Comparison of ENCODE assay signal across 29 cellular contexts in genomic region chr5:38765461-38765861, GRCh38.
A peak's percentile ranks its signal among the peaks of the same experiment; 100 is the strongest.
DNase-seq lines count a peak whose midpoint lies in the region; ATAC-seq, FAIRE-seq and TF ChIP-seq lines count a peak whose summit lies in the region.
"Had no signal": no experiment of that assay in that cellular context is flagged by ENCODE, and none has a peak within 500 bp of the region (broad histone marks: within the 10 kb centered on the region; RNA-seq: fewer than 3 reads in every experiment).

No MANE protein-coding gene starts in this region.

- H3K36me3 ChIP-seq in liver (ENCODE audit: control insufficient read depth in 4 of 4, insufficient read depth in 3 of 4, low read depth in 1 of 4, low read length in 3 of 4) (no peaks in the 10 kb centered on the region), HepG2 (replicated peaks in 1 of 2; ENCODE audit: control insufficient read depth in 1 of 2, insufficient read depth in 2 of 2, low read length in 2 of 2) (no peaks in the 10 kb centered on the region)
- H3K36me3 ChIP-seq: HAP-1, MG63, neural progenitor cell had no signal

- CTCF ChIA-PET in HepG2 (lab: Yijun Ruan, JAX; ENCODE audit: low intra/inter-chr PET ratio, low total read pairs) = no interaction called here

- no peak overlapping the region for H3K4me3 ChIP-seq in liver (ENCODE audit: low read depth in 1 of 3, low read length in 3 of 3)
- no peak overlapping the region for H3K4me3 ChIP-seq in HepG2 (replicated peaks in 1 of 3; ENCODE audit: insufficient read depth in 1 of 3, low read depth in 2 of 3, low read length in 3 of 3)
- H3K4me3 ChIP-seq in fibroblast of the aortic adventitia (ENCODE audit: low read depth, low read length) = no peak overlapping the region
- H3K4me3 ChIP-seq: HAP-1, MG63, mucosa of descending colon, neural progenitor cell, testis had no signal

- 75% methylated on average over 3 of the region's 3 CpGs for WGBS in liver
- 24% methylated on average over 3 of the region's 3 CpGs for WGBS in HepG2 (ENCODE audit: low lambda C conversion rate)

- H3K27ac ChIP-seq in liver (ENCODE audit: low read depth in 1 of 2, low read length in 2 of 2) = no peak overlapping the region
- H3K27ac ChIP-seq in HepG2 (ENCODE audit: extremely low read length, insufficient read depth, low read length) = no peak overlapping the region
- no peak overlapping the region for H3K27ac ChIP-seq in caudate nucleus (ENCODE audit: low read depth, low read length)
- H3K27ac ChIP-seq: C4-2B, neural progenitor cell, testis had no signal

- DNase-seq in HepG2 (ENCODE audit: low spot score) (no peak), amniotic epithelial cell (ENCODE audit: low read depth) (peak; percentile 87), fibroblast of the aortic adventitia (ENCODE audit: low read depth) (peak; percentile 77), NCI-H526 treated with DMSO at 0.1 percent for 48 hours (lab: John Stamatoyannopoulos, UW) (no peak), caudate nucleus (lab: John Stamatoyannopoulos, UW) (no peak), middle frontal gyrus (ENCODE audit: extremely low spot score, low spot score) (no peak)
- no peak for DNase-seq in activated T-helper 2 cell treated with anti-CD3 and anti-CD28 coated beads, Interferon-gamma antibody, Interleukin-2, Interleukin-4, amounts not matched to agents 10 μg/mL and 5 μg/mL and 100 μg/mL, durations not matched to agents 14 hours and 24 hours and 36 hours (ENCODE audit: low spot score)
- DNase-seq: activated CD4-positive, alpha-beta T cell treated with anti-CD3 and anti-CD28 coated beads for 48 hours; activated naive CD4-positive, alpha-beta T cell; activated T-cell treated with anti-CD3 and anti-CD28 coated beads, Interleukin-2, amount 50 U/mL, for 4 hours; amniotic stem cell; central memory CD4-positive, alpha-beta T cell; foreskin melanocyte; mucosa of descending colon; NCI-H2081 treated with DMSO at 0.1 percent for 48 hours; NCI-H446; SIG-M5; stimulated activated naive CD4-positive, alpha-beta T cell treated with Interleukin-2 at 50 U/mL for 16 hours; testis had no signal

- no peak overlapping the region for H2AFZ ChIP-seq in HepG2 (ENCODE audit: low read length)
- H2AFZ ChIP-seq: neural progenitor cell had no signal

- BruUV-seq in HepG2 (replicated peaks; lab: Mats Ljungman, UMichigan) = no TSS peak

- ATAC-seq in HepG2 = no peak
- ATAC-seq: activated T-cell treated with anti-CD3 and anti-CD28 coated beads, Interleukin-2, amount 50 U/mL, for 4 hours; mucosa of descending colon; sciatic nerve had no signal

- intact Hi-C loops in HepG2 (cut with micrococcal nuclease; ENCODE audit: unreplicated experiment) = no loop called here
- intact Hi-C loops in activated T-helper 2 cell treated with anti-CD3 and anti-CD28 coated beads, Interferon-gamma antibody, Interleukin-2, Interleukin-4, amounts not matched to agents 10 μg/mL and 5 μg/mL and 100 μg/mL, durations not matched to agents 14 hours and 24 hours and 36 hours (cut with micrococcal nuclease) = no loop called here

- H3K4me2 ChIP-seq in HepG2 (ENCODE audit: low read depth, low read length) = no peak overlapping the region
- H3K4me2 ChIP-seq: neural progenitor cell had no signal

- POLR2A ChIA-PET in HepG2 (lab: Yijun Ruan, JAX) = no interaction called here

- H3K9me3 ChIP-seq in liver (ENCODE audit: control insufficient read depth in 4 of 4, low read length in 3 of 4) (peaks cover 2 to 11% (median 7%) of the 10 kb centered on the region in 4 donors), HepG2 (ENCODE audit: low read length) (peaks cover 9% of the 10 kb centered on the region)
- H3K9me3 ChIP-seq: HAP-1, testis had no signal

- H3K27ac Mint-ChIP-seq in activated T-helper 2 cell treated with anti-CD3 and anti-CD28 coated beads, Interferon-gamma antibody, Interleukin-2, Interleukin-4, amounts not matched to agents 10 μg/mL and 5 μg/mL and 100 μg/mL, durations not matched to agents 14 hours and 24 hours and 36 hours = no peak overlapping the region
- H3K27ac Mint-ChIP-seq: neural progenitor cell; progenitor cell of endocrine pancreas; T-helper 1 cell treated with Interleukin-12 subunit alpha and Interleukin-12 subunit beta and Interleukin-4 antibody, amounts not matched to agents 30 μg/mL and 1 μg/mL, for 36 hours had no signal

- no peaks in the 10 kb centered on the region for H3K79me2 ChIP-seq in HepG2 (ENCODE audit: insufficient read depth, low read length)

- peaks cover 0 to 2% (median 0%) of the 10 kb centered on the region in 4 donors for H3K27me3 ChIP-seq in liver (ENCODE audit: control insufficient read depth in 4 of 4, insufficient read depth in 4 of 4, low read length in 3 of 4)
- peaks cover 0 to 5% of the 10 kb centered on the region in 2 experiments; a peak in 2 of 5 replicates for H3K27me3 ChIP-seq in HepG2 (ENCODE audit: control insufficient read depth in 1 of 2, insufficient read depth in 2 of 2, low read length in 2 of 2)
- H3K27me3 ChIP-seq: MG63, neural progenitor cell, testis had no signal

- peaks cover 9% of the 10 kb centered on the region for H3K9me3 Mint-ChIP-seq in activated T-helper 2 cell treated with anti-CD3 and anti-CD28 coated beads, Interferon-gamma antibody, Interleukin-2, Interleukin-4, amounts not matched to agents 10 μg/mL and 5 μg/mL and 100 μg/mL, durations not matched to agents 14 hours and 24 hours and 36 hours

- no peak overlapping the region for H3K9ac ChIP-seq in liver (ENCODE audit: low read depth in 1 of 2, low read length in 2 of 2)
- H3K9ac ChIP-seq in HepG2 (ENCODE audit: insufficient read depth, low read depth, low read length) = no peak overlapping the region
- H3K9ac ChIP-seq: neural progenitor cell had no signal

- peaks cover 6% of the 10 kb centered on the region for H3K27me3 Mint-ChIP-seq in activated T-helper 2 cell treated with anti-CD3 and anti-CD28 coated beads, Interferon-gamma antibody, Interleukin-2, Interleukin-4, amounts not matched to agents 10 μg/mL and 5 μg/mL and 100 μg/mL, durations not matched to agents 14 hours and 24 hours and 36 hours (ENCODE audit: low read depth)
- H3K27me3 Mint-ChIP-seq: progenitor cell of endocrine pancreas had no signal

- TF ChIP-seq CTCF in liver (IDR thresholded peaks at IDR 0.05; ENCODE audit: low read depth, low read length, missing input control) = no peak
- TF ChIP-seq CTCF in HepG2 (CRISPR knock-in tag; IDR thresholded peaks at IDR 0.05) = no peak
- no peak for TF ChIP-seq CTCF in fibroblast of the aortic adventitia (IDR thresholded peaks at IDR 0.05; ENCODE audit: insufficient read depth, low read length)

- no peak for TF ChIP-seq POLR2A in HepG2 (IDR thresholded peaks at IDR 0.05; ENCODE audit: insufficient read depth in 1 of 2, low read depth in 2 of 2, low read length in 2 of 2)

- H3K4me1 ChIP-seq in liver (ENCODE audit: control insufficient read depth in 4 of 4, insufficient read depth in 4 of 4, low read length in 3 of 4) (no peaks in the 10 kb centered on the region), HepG2 (ENCODE audit: insufficient read depth, low read length) (no peaks in the 10 kb centered on the region)
- H3K4me1 ChIP-seq: HAP-1, neural progenitor cell, testis had no signal

- TF ChIP-seq RAD21 in liver (IDR thresholded peaks at IDR 0.05) (no peak), HepG2 (CRISPR knock-in tag; IDR thresholded peaks at IDR 0.05) (no peak)

- no peak for FAIRE-seq in HepG2 (lab: Jason Lieb, UNC)
- FAIRE-seq: islet of Langerhans, urothelium cell line had no signal

- H3K4me1 Mint-ChIP-seq in activated T-helper 2 cell treated with anti-CD3 and anti-CD28 coated beads, Interferon-gamma antibody, Interleukin-2, Interleukin-4, amounts not matched to agents 10 μg/mL and 5 μg/mL and 100 μg/mL, durations not matched to agents 14 hours and 24 hours and 36 hours (ENCODE audit: low read depth) = no peaks in the 10 kb centered on the region
- H3K4me1 Mint-ChIP-seq: neural progenitor cell had no signal

- H3K4me3 Mint-ChIP-seq in activated T-helper 2 cell treated with anti-CD3 and anti-CD28 coated beads, Interferon-gamma antibody, Interleukin-2, Interleukin-4, amounts not matched to agents 10 μg/mL and 5 μg/mL and 100 μg/mL, durations not matched to agents 14 hours and 24 hours and 36 hours (ENCODE audit: low read depth) = no peak overlapping the region
- H3K4me3 Mint-ChIP-seq: activated T-cell treated with anti-CD3 and anti-CD28 coated beads, Interleukin-2, amount 50 U/mL, for 4 hours; neural progenitor cell; T-helper 1 cell treated with Interleukin-12 subunit alpha and Interleukin-12 subunit beta and Interleukin-4 antibody, amounts not matched to agents 30 μg/mL and 1 μg/mL, for 36 hours had no signal

- in situ Hi-C loops in HepG2 (cut with HindIII; ENCODE audit: extremely low pct_ligation_motif_present, low pct_unique_long_range_greater_than_20kb) = no loop called here

- TF ChIP-seq EP300 in HepG2 (IDR thresholded peaks at IDR 0.05; ENCODE audit: low read depth in 2 of 2, low read length in 2 of 2) (no peak), HepG2 (CRISPR knock-in tag; IDR thresholded peaks at IDR 0.05; ENCODE audit: borderline replicate concordance) (no peak)

- H4K20me1 ChIP-seq in HepG2 (ENCODE audit: insufficient read depth, low read length) = no peaks in the 10 kb centered on the region

- H3K36me3 Mint-ChIP-seq in activated T-helper 2 cell treated with anti-CD3 and anti-CD28 coated beads, Interferon-gamma antibody, Interleukin-2, Interleukin-4, amounts not matched to agents 10 μg/mL and 5 μg/mL and 100 μg/mL, durations not matched to agents 14 hours and 24 hours and 36 hours (ENCODE audit: low read depth) = no peaks in the 10 kb centered on the region
- H3K36me3 Mint-ChIP-seq: neural progenitor cell had no signal

TF ChIP-seq in liver, 16 proteins besides CTCF, POLR2A, EP300 and RAD21 (continues in another document):
- no peak for TF ChIP-seq FOXA2 (IDR thresholded peaks at IDR 0.05)

TF ChIP-seq in HepG2, 621 proteins besides CTCF, POLR2A, EP300 and RAD21 (continues in another document):
- TF ChIP-seq ZNF7 (CRISPR knock-in tag; IDR thresholded peaks at IDR 0.05) = no peak
- TF ChIP-seq SMAD1 (CRISPR knock-in tag; IDR thresholded peaks at IDR 0.05; ENCODE audit: borderline replicate concordance, low read depth) = no peak
- no peak for TF ChIP-seq GFI1 (CRISPR knock-in tag; IDR thresholded peaks at IDR 0.05; ENCODE audit: borderline replicate concordance)
- no peak for TF ChIP-seq ZNF232 (CRISPR knock-in tag; IDR thresholded peaks at IDR 0.05; ENCODE audit: borderline replicate concordance)
- no peak for TF ChIP-seq TAF15 (IDR thresholded peaks at IDR 0.05; ENCODE audit: low read depth, low read length, poor library complexity, severe bottlenecking)
- TF ChIP-seq FOXA1 (IDR thresholded peaks at IDR 0.05) = no peak
- no peak for TF ChIP-seq FOXA1 (CRISPR knock-in tag; IDR thresholded peaks at IDR 0.05)
- TF ChIP-seq ZBTB38 (CRISPR knock-in tag; IDR thresholded peaks at IDR 0.05) = no peak
- TF ChIP-seq KAT7 (CRISPR knock-in tag; IDR thresholded peaks at IDR 0.05; ENCODE audit: borderline replicate concordance) = no peak

Comparison
In these comparisons a context has a peak if more than half of its experiments do, and no peak if none do; other contexts are left out.
1. DNase-seq: peak in amniotic epithelial cell (single experiment) and fibroblast of the aortic adventitia (single experiment); none in HepG2 (single experiment), NCI-H526 treated with DMSO at 0.1 percent for 48 hours (single experiment), caudate nucleus (0 of 61), activated T-helper 2 cell treated with anti-CD3 and anti-CD28 coated beads, Interferon-gamma antibody, Interleukin-2, Interleukin-4, amounts not matched to agents 10 μg/mL and 5 μg/mL and 100 μg/mL, durations not matched to agents 14 hours and 24 hours and 36 hours (single experiment) and middle frontal gyrus (single experiment).